In the genomic region with DNA sequence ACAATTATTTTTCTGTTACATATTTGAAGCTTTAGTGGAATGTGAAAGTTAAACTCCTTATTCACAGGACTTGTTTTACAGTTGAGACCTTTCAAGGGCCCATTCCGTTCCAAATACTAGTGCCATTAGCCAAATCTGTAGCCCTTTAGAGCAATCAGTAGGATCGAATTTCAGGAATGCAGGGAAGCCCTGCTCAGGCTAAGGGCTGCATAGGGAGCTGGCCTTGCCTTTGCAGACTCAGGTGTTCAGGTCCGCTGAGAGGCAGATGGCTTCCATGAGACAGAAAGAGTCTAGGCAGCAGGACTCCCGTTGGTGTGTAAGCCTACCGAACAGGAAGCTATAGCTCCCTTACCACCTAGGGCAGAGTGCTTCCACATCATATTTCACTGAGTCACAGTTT, we compare ENCODE assay signal across 21 cellular contexts.
A peak's percentile ranks its signal among the peaks of the same experiment; 100 is the strongest.
DNase-seq lines count a peak whose midpoint lies in the region; ATAC-seq and TF ChIP-seq lines count a peak whose summit lies in the region.
"Had no signal": no experiment of that assay in that cellular context is flagged by ENCODE, and none has a peak within 500 bp of the region (broad histone marks: within the 10 kb centered on the region; RNA-seq: fewer than 3 reads in every experiment).

No MANE protein-coding gene starts in this region.

- H3K4me1 ChIP-seq in GM23338 (ENCODE audit: insufficient read depth) = peaks cover 8% of the 10 kb centered on the region; the same call in 1 of the 2 replicates
- H3K4me1 ChIP-seq in NT2/D1 (ENCODE audit: insufficient read depth, insufficient read length) = peaks cover 2% of the 10 kb centered on the region
- H3K4me1 ChIP-seq: SJCRH30 had no signal

- ATAC-seq in GM23338 = peak; percentile 100
- no peak for ATAC-seq in GM18517 (IDR thresholded peaks at IDR 0.05; ENCODE audit: unreplicated experiment)

- H3K27ac ChIP-seq in GM23338 (ENCODE audit: low read depth) = no peak overlapping the region
- H3K27ac ChIP-seq: PC-9, SJCRH30 had no signal

- no peak overlapping the region for H3K4me2 ChIP-seq in GM23338
- H3K4me2 ChIP-seq: PC-9 had no signal

- H3K27me3 Mint-ChIP-seq in GM23338 (ENCODE audit: insufficient read depth, low read depth, poor library complexity) = no peaks in the 10 kb centered on the region
- H3K27me3 Mint-ChIP-seq: IgD-negative memory B cell had no signal

- 0 out of 2 replicates have a peak overlapping the region, but pooled peaks have one; percentile 4 for H2AFZ ChIP-seq in GM23338
- H2AFZ ChIP-seq: PC-9 had no signal

- H3K27ac Mint-ChIP-seq in GM23338 = peak overlapping the region; percentile 67; the same call in 1 of the 2 replicates

- no peak overlapping the region for H3K4me3 ChIP-seq in GM23338
- H3K4me3 ChIP-seq in NT2/D1 (ENCODE audit: insufficient read length, low read depth) = no peak overlapping the region
- no peak overlapping the region for H3K4me3 ChIP-seq in foreskin fibroblast (ENCODE audit: low read depth in 1 of 2, low read length in 2 of 2)
- H3K4me3 ChIP-seq: PC-9, SJCRH30 had no signal

- no peaks in the 10 kb centered on the region for H3F3A ChIP-seq in GM23338 (replicated peaks; ENCODE audit: low read depth)

- no peak for TF ChIP-seq CTCF in GM23338 (conservative IDR thresholded peaks at IDR 0.05; ENCODE audit: low read depth in 2 of 2)
- no peak for TF ChIP-seq CTCF in foreskin fibroblast (IDR thresholded peaks at IDR 0.05; ENCODE audit: low read depth, low read length)

- peaks cover 13% of the 10 kb centered on the region for H3K4me1 Mint-ChIP-seq in GM23338
- H3K4me1 Mint-ChIP-seq: IgD-negative memory B cell had no signal

- H3K9ac ChIP-seq in NT2/D1 (ENCODE audit: insufficient read length, low read depth) = no peak overlapping the region

- no peak overlapping the region for H3K4me3 Mint-ChIP-seq in GM23338
- H3K4me3 Mint-ChIP-seq: IgD-negative memory B cell had no signal

- no peaks in the 10 kb centered on the region for H3K9me3 ChIP-seq in NT2/D1 (ENCODE audit: insufficient read depth, low read length)
- H3K9me3 ChIP-seq: SJCRH30 had no signal

- H3K27me3 ChIP-seq in GM23338 (ENCODE audit: insufficient read depth) (no peaks in the 10 kb centered on the region), NT2/D1 (ENCODE audit: insufficient read depth, insufficient read length) (no peaks in the 10 kb centered on the region)
- H3K27me3 ChIP-seq: SJCRH30 had no signal

- H3K9me2 ChIP-seq in GM23338 (ENCODE audit: insufficient read depth) = no peaks in the 10 kb centered on the region

- peak; percentile 78 for DNase-seq in GM23338 (ENCODE audit: low spot score)
- DNase-seq in NT2/D1 (ENCODE audit: low read depth, low spot score) = peak; percentile 8
- DNase-seq in foreskin fibroblast = peak; percentile 1 to 18
- peak; percentile 65 for DNase-seq in islet precursor cell
- no peak for DNase-seq in stimulated activated CD8-positive, alpha-beta memory T cell treated with anti-CD3 and anti-CD28 coated beads, Interleukin-4, amount 100 ng/mL, for 48 hours
- DNase-seq in HUDEP-2 (lab: John Stamatoyannopoulos, UW; ENCODE audit: unreplicated experiment in 76 of 76) = no peak
- DNase-seq: ACHN, C1 segment of cervical spinal cord, DMS79 treated with DMSO at 0.1 percent for 48 hours, HCEC 1CT, Karpas-422, MM.1S, NCI-H1092 treated with DMSO at 0.1 percent for 48 hours, NCI-H2081 treated with DMSO at 0.1 percent for 48 hours, NCI-H2227 treated with DMSO at 0.1 percent for 48 hours, NCI-H510A treated with DMSO at 0.1 percent for 48 hours, NCI-H82, PC-9, SJCRH30 had no signal

- peaks cover 2% of the 10 kb centered on the region; the same call in 1 of the 3 replicates for H3K9me3 Mint-ChIP-seq in GM23338

- H3K36me3 ChIP-seq in GM23338 (ENCODE audit: insufficient read depth) (no peaks in the 10 kb centered on the region), NT2/D1 (ENCODE audit: insufficient read depth, insufficient read length, low read length) (no peaks in the 10 kb centered on the region)
- H3K36me3 ChIP-seq: SJCRH30 had no signal

- H3K79me2 ChIP-seq in GM23338 (replicated peaks; ENCODE audit: insufficient read depth) = no peaks in the 10 kb centered on the region

- H3K36me3 Mint-ChIP-seq in GM23338 (ENCODE audit: low read depth) = no peaks in the 10 kb centered on the region

- H4K20me1 ChIP-seq in GM23338 (replicated peaks; ENCODE audit: insufficient read depth) = no peaks in the 10 kb centered on the region

TF ChIP-seq in GM23338, 12 proteins besides CTCF, POLR2A, EP300 and RAD21 (continues in another document):
- TF ChIP-seq EZH2 (IDR thresholded peaks at IDR 0.05; ENCODE audit: low read depth, unreplicated experiment) = no peak
- TF ChIP-seq, protein P1, sequence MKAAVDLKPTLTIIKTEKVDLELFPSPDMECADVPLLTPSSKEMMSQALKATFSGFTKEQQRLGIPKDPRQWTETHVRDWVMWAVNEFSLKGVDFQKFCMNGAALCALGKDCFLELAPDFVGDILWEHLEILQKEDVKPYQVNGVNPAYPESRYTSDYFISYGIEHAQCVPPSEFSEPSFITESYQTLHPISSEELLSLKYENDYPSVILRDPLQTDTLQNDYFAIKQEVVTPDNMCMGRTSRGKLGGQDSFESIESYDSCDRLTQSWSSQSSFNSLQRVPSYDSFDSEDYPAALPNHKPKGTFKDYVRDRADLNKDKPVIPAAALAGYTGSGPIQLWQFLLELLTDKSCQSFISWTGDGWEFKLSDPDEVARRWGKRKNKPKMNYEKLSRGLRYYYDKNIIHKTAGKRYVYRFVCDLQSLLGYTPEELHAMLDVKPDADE (IDR thresholded peaks at IDR 0.05) = no peak
- TF ChIP-seq ZNF331 (CRISPR knock-in tag; IDR thresholded peaks at IDR 0.05; ENCODE audit: low read depth) = no peak
- TF ChIP-seq REST (IDR thresholded peaks at IDR 0.05; ENCODE audit: unreplicated experiment) = no peak
- TF ChIP-seq CREB1 (CRISPR knock-in tag; IDR thresholded peaks at IDR 0.05; ENCODE audit: low read depth) = no peak
- no peak for TF ChIP-seq JUNB (IDR thresholded peaks at IDR 0.05; ENCODE audit: unreplicated experiment)
- TF ChIP-seq EZH2phosphoT487 (IDR thresholded peaks at IDR 0.05; ENCODE audit: unreplicated experiment) = no peak

Comparison
In these comparisons a context has a peak if more than half of its experiments do, and no peak if none do; other contexts are left out.
1. DNase-seq: peak in GM23338 (single experiment), NT2/D1 (single experiment), foreskin fibroblast (2 of 2) and islet precursor cell (single experiment); none in stimulated activated CD8-positive, alpha-beta memory T cell treated with anti-CD3 and anti-CD28 coated beads, Interleukin-4, amount 100 ng/mL, for 48 hours (single experiment) and HUDEP-2 (0 of 76).